Comparison of ENCODE assay signal across 22 cellular contexts in the genomic region with DNA sequence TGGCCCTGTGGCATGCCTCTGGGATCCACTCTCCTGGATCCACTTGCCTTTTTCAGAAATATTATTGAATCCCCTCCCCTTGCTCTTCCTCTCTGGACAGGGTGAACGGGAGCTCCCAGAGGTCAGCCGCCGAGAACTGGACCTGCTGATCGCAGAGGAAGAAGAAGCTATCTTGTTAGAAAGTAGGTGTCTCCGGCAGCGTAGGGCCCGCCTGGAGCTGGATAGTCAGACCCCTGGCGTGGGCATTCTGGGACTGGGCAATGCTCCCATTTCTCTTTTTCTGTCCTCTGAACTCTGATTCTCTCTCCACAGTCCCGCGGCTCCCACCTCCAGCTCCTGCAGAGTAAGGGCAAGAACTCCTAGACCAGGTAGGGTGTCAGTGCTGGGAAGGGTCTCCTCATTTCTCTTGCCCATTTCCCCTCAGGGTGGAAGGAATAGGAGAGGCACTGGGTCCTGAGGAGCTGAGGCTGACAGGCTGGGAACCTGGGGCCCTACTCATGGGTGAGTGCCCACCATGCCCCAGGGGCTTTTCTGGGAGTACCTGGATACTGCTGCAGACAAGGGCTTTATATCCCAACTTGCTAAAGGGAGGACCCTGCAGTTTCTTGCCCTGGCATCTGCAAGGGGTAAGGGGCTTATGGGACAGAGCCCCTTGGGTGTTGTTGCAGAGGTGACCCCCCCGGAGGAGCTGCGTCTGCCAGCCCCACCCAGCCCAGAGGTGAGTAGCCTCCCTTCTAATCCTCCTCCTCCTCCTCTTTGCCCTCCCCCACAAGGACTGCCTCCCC. TPM values are rescaled to one million over a fixed set of nuclear protein-coding genes. Genes with fewer than 3 reads are reported as not detected.
"Had no signal": no experiment of that assay in that cellular context is flagged by ENCODE, and none has a peak within 500 bp of the region (broad histone marks: within the 10 kb centered on the region; RNA-seq: fewer than 3 reads in every experiment).

No MANE protein-coding gene starts in this region.

- H3K36me3 Mint-ChIP-seq: naive B cell had no signal

- H3K27ac ChIP-seq: body of pancreas, coronary artery, esophagus squamous epithelium, left lung, prostate gland, thoracic aorta, upper lobe of right lung had no signal

- FAIRE-seq: endothelial cell of umbilical vein, keratinocyte had no signal

- H3K36me3 ChIP-seq: prostate gland had no signal

- H3K27me3 Mint-ChIP-seq: activated naive CD4-positive, alpha-beta T cell treated with anti-CD3 and anti-CD28 coated beads, Interleukin-2, amount 10 ng/mL, durations not matched to agents 7 days and 5 days; naive B cell had no signal

- H3K27me3 ChIP-seq: body of pancreas, esophagus squamous epithelium, left lung, upper lobe of right lung had no signal

- H3K9me3 ChIP-seq: body of pancreas, esophagus squamous epithelium, left lung, prostate gland, thoracic aorta, upper lobe of right lung had no signal

- H3K9me3 Mint-ChIP-seq: activated naive CD4-positive, alpha-beta T cell treated with anti-CD3 and anti-CD28 coated beads, Interleukin-2, amount 10 ng/mL, durations not matched to agents 7 days and 5 days; activated T-helper 2 cell treated with anti-CD3 and anti-CD28 coated beads, Interferon-gamma antibody, Interleukin-2, Interleukin-4, amounts not matched to agents 10 μg/mL and 5 μg/mL and 100 μg/mL, durations not matched to agents 14 hours and 24 hours and 36 hours; naive B cell; WTC11 had no signal

- H3K4me3 ChIP-seq: body of pancreas, coronary artery, esophagus squamous epithelium, left lung, prostate gland, thoracic aorta, upper lobe of right lung had no signal

- ATAC-seq: activated CD8-positive, alpha-beta T cell treated with anti-CD3 and anti-CD28 coated beads, Interleukin-2, amount 10 ng/mL, durations not matched to agents 7 days and 5 days; body of pancreas; left lung; sciatic nerve; upper lobe of right lung; WTC11 had no signal

- DNase-seq: activated CD4-positive, alpha-beta T cell treated with anti-CD3 and anti-CD28 coated beads for 4 hours; activated CD8-positive, alpha-beta memory T cell treated with anti-CD3 and anti-CD28 coated beads, Interleukin-2, amount 50 U/mL, for 4 hours; activated CD8-positive, alpha-beta T cell treated with anti-CD3 and anti-CD28 coated beads, Interleukin-2, amount 10 ng/mL, durations not matched to agents 7 days and 5 days; activated naive CD4-positive, alpha-beta T cell treated with anti-CD3 and anti-CD28 coated beads, Interleukin-2, amount 10 ng/mL, durations not matched to agents 7 days and 5 days; amniotic stem cell; body of pancreas; central memory CD4-positive, alpha-beta T cell; esophagus squamous epithelium; hippocampal formation; mammary epithelial cell; naive B cell; T-helper 2 cell; upper lobe of right lung had no signal

- H3K4me1 ChIP-seq: body of pancreas, left lung, upper lobe of right lung had no signal

- H3K27ac Mint-ChIP-seq: activated CD8-positive, alpha-beta T cell treated with anti-CD3 and anti-CD28 coated beads, Interleukin-2, amount 10 ng/mL, durations not matched to agents 7 days and 5 days; activated naive CD4-positive, alpha-beta T cell treated with anti-CD3 and anti-CD28 coated beads, Interleukin-2, amount 10 ng/mL, durations not matched to agents 7 days and 5 days; activated T-helper 2 cell treated with anti-CD3 and anti-CD28 coated beads, Interferon-gamma antibody, Interleukin-2, Interleukin-4, amounts not matched to agents 10 μg/mL and 5 μg/mL and 100 μg/mL, durations not matched to agents 14 hours and 24 hours and 36 hours; WTC11 had no signal

- H3K4me3 Mint-ChIP-seq: activated CD8-positive, alpha-beta T cell treated with anti-CD3 and anti-CD28 coated beads, Interleukin-2, amount 10 ng/mL, durations not matched to agents 7 days and 5 days; activated naive CD4-positive, alpha-beta T cell treated with anti-CD3 and anti-CD28 coated beads, Interleukin-2, amount 10 ng/mL, durations not matched to agents 7 days and 5 days; naive B cell; WTC11 had no signal

RNA-seq across cellular contexts. Expression of gene TSSK4, which starts 28.3 kb away (rescaled TPM):
- total RNA-seq: activated CD8-positive, alpha-beta T cell treated with anti-CD3 and anti-CD28 coated beads, Interleukin-2, amount 10 ng/mL, durations not matched to agents 7 days and 5 days; esophagus squamous epithelium; sciatic nerve; thoracic aorta; upper lobe of right lung had no signal
- polyA plus RNA-seq: keratinocyte, mammary epithelial cell had no signal
